8 cellular contexts compared by ENCODE assay signal in the genomic region with DNA sequence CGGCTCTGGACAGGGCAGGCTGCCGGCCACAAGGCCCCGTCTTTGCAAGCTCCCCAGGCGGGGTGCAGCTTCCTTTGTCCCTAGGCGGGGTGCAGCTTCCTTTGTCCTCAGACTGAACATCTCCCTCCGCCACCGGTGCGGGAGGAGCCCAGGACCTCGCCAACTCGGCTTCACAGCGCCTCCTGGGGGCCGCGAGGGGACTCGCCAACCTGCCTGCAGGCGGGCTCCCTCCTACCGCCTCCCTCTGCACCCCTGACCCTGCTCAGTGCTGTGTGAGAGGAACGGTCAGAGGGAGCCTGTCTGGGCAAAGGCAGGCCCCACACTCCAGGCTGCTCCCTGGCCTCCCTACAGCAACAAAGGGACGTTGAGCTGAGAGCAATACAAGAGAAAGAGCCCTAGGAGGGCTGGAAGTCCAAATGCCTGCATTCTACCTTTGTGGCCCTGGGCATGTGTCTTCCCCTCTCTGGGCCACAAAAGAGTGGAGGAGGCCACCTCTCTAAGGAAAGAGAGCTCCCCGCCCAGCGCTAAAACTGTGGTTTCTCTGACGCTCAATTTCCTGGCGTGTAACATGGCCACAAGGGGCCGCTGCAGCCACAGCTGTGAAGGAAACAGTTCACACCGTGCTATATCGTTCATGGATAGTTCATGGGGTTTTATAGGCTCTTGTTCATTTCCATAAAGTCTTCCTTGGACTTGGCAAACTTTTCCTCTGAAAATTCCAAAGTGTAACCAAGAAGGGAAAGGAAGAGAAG. TPM values are rescaled to one million over a fixed set of nuclear protein-coding genes. Genes with fewer than 3 reads are reported as not detected.
A peak's percentile ranks its signal among the peaks of the same experiment; 100 is the strongest.
DNase-seq lines count a peak whose midpoint lies in the region; ATAC-seq, FAIRE-seq and TF ChIP-seq lines count a peak whose summit lies in the region.

No MANE protein-coding gene starts in this region.

- no peak overlapping the region for H3K4me3 Mint-ChIP-seq in activated T-helper 1 cell treated with anti-CD3 and anti-CD28 coated beads, Interleukin-12 subunit alpha, Interleukin-12 subunit beta, Interleukin-2, Interleukin-4 antibody, amounts not matched to agents 30 ng/mL and 10 ng/mL and 1 ng/mL, durations not matched to agents 14 hours and 24 hours and 36 hours
- H3K4me3 Mint-ChIP-seq in naive B cell: peak overlapping the region; percentile 34 to 77 (median 54)

- H2AFZ ChIP-seq in fibroblast of lung (ENCODE audit: low read length): peak overlapping the region; percentile 89

- peaks cover 10% of the 10 kb centered on the region for H3K27me3 Mint-ChIP-seq in activated T-helper 1 cell treated with anti-CD3 and anti-CD28 coated beads, Interleukin-12 subunit alpha, Interleukin-12 subunit beta, Interleukin-2, Interleukin-4 antibody, amounts not matched to agents 30 ng/mL and 10 ng/mL and 1 ng/mL, durations not matched to agents 14 hours and 24 hours and 36 hours (ENCODE audit: insufficient read depth)
- H3K27me3 Mint-ChIP-seq in naive B cell: peaks cover 18 to 58% (median 56%) of the 10 kb centered on the region in 3 donors

- TF ChIP-seq CTCF in GM12872 (IDR thresholded peaks at IDR 0.05; ENCODE audit: insufficient read depth, low read depth, low read length) (peak; percentile 86), fibroblast of lung (conservative IDR thresholded peaks at IDR 0.05 in 1 of 2, IDR thresholded peaks at IDR 0.05 in 1 of 2; ENCODE audit: low read depth in 1 of 2, low read length in 2 of 2) (peak; percentile 79 to 93)

- peaks cover 21% of the 10 kb centered on the region for H3K4me1 Mint-ChIP-seq in activated T-helper 1 cell treated with anti-CD3 and anti-CD28 coated beads, Interleukin-12 subunit alpha, Interleukin-12 subunit beta, Interleukin-2, Interleukin-4 antibody, amounts not matched to agents 30 ng/mL and 10 ng/mL and 1 ng/mL, durations not matched to agents 14 hours and 24 hours and 36 hours (ENCODE audit: low read depth)
- H3K4me1 Mint-ChIP-seq in naive B cell: peaks cover 12 to 20% (median 12%) of the 10 kb centered on the region in 3 donors

- intact Hi-C loops in activated T-helper 1 cell treated with anti-CD3 and anti-CD28 coated beads, Interleukin-12 subunit alpha, Interleukin-12 subunit beta, Interleukin-2, Interleukin-4 antibody, amounts not matched to agents 30 ng/mL and 10 ng/mL and 1 ng/mL, durations not matched to agents 14 hours and 24 hours and 36 hours (cut with micrococcal nuclease): loop anchor here (1.0 to 5.0 kb wide), 9 partner anchors 30 to 747 kb away; no protein-coding TSS in a partner anchor

- H3K4me2 ChIP-seq in fibroblast of lung (ENCODE audit: extremely low read depth, insufficient read depth, low read length): peak overlapping the region; percentile 65

- H4K20me1 ChIP-seq in fibroblast of lung (ENCODE audit: control insufficient read depth, extremely low read depth, insufficient read depth, low read length): no peaks in the 10 kb centered on the region

- H3K9ac ChIP-seq in fibroblast of lung (ENCODE audit: insufficient read depth, low read length): peak overlapping the region; percentile 26

- H3K36me3 ChIP-seq in fibroblast of lung (ENCODE audit: control insufficient read depth, insufficient read depth, low read length): no peaks in the 10 kb centered on the region

- peaks cover 8% of the 10 kb centered on the region for H3K9me3 Mint-ChIP-seq in activated T-helper 1 cell treated with anti-CD3 and anti-CD28 coated beads, Interleukin-12 subunit alpha, Interleukin-12 subunit beta, Interleukin-2, Interleukin-4 antibody, amounts not matched to agents 30 ng/mL and 10 ng/mL and 1 ng/mL, durations not matched to agents 14 hours and 24 hours and 36 hours
- H3K9me3 Mint-ChIP-seq in naive B cell: peaks cover 0 to 11% (median 7%) of the 10 kb centered on the region in 7 donors

- peak overlapping the region; percentile 80 for H3K27ac ChIP-seq in fibroblast of lung (ENCODE audit: insufficient read depth, low read length)

- no peaks in the 10 kb centered on the region for H3K79me2 ChIP-seq in fibroblast of lung (ENCODE audit: control insufficient read depth, insufficient read depth, low read length)

- H3K4me1 ChIP-seq in fibroblast of lung (ENCODE audit: control insufficient read depth, extremely low read depth, insufficient read depth, low read length): peaks cover 19% of the 10 kb centered on the region

- DNase-seq in Jurkat, Clone E6-1 (ENCODE audit: low read depth, low spot score): peak; percentile 57
- DNase-seq in RCC 7860 (ENCODE audit: low spot score): peak; percentile 82
- peak; percentile 74 for DNase-seq in activated T-helper 1 cell treated with anti-CD3 and anti-CD28 coated beads, Interleukin-12 subunit alpha, Interleukin-12 subunit beta, Interleukin-2, Interleukin-4 antibody, amounts not matched to agents 30 ng/mL and 10 ng/mL and 1 ng/mL, durations not matched to agents 14 hours and 24 hours and 36 hours (ENCODE audit: low spot score)
- DNase-seq in fibroblast of lung (ENCODE audit: low read depth in 2 of 2): peak; percentile 88 to 90
- peak; percentile 59 for DNase-seq in naive B cell
- DNase-seq in stimulated activated CD8-positive, alpha-beta memory T cell treated with anti-CD3 and anti-CD28 coated beads, Interleukin-7, amount 100 ng/mL, for 24 hours (ENCODE audit: low read depth): peak; percentile 65

- peak; percentile 78 for FAIRE-seq in RCC 7860 (lab: Jason Lieb, UNC)

- ATAC-seq in naive B cell (ENCODE audit: low read depth in 2 of 2) (peak; percentile 87), GM21381 (IDR thresholded peaks at IDR 0.05; ENCODE audit: unreplicated experiment) (no peak)

- no peaks in the 10 kb centered on the region for H3K9me3 ChIP-seq in fibroblast of lung (ENCODE audit: control insufficient read depth, insufficient read depth, low read depth, low read length)

- H3K36me3 Mint-ChIP-seq in activated T-helper 1 cell treated with anti-CD3 and anti-CD28 coated beads, Interleukin-12 subunit alpha, Interleukin-12 subunit beta, Interleukin-2, Interleukin-4 antibody, amounts not matched to agents 30 ng/mL and 10 ng/mL and 1 ng/mL, durations not matched to agents 14 hours and 24 hours and 36 hours (ENCODE audit: low read depth): peaks cover 1% of the 10 kb centered on the region
- peaks cover 9 to 14% of the 10 kb centered on the region in 2 donors for H3K36me3 Mint-ChIP-seq in naive B cell

- H3K4me3 ChIP-seq in Jurkat, Clone E6-1 (ENCODE audit: low read length): no peak overlapping the region
- H3K4me3 ChIP-seq in fibroblast of lung (replicated peaks in 1 of 4; ENCODE audit: control extremely low read depth in 1 of 4, insufficient read depth in 1 of 4, low read depth in 3 of 4, low read length in 4 of 4): peak overlapping the region in 1 of 4 experiments; percentile 28

- no peaks in the 10 kb centered on the region for H3K27me3 ChIP-seq in fibroblast of lung (ENCODE audit: control insufficient read depth, insufficient read depth, low read length)

- H3K27ac Mint-ChIP-seq in activated T-helper 1 cell treated with anti-CD3 and anti-CD28 coated beads, Interleukin-12 subunit alpha, Interleukin-12 subunit beta, Interleukin-2, Interleukin-4 antibody, amounts not matched to agents 30 ng/mL and 10 ng/mL and 1 ng/mL, durations not matched to agents 14 hours and 24 hours and 36 hours: peak overlapping the region; percentile 31
- peak overlapping the region in 2 of 6 donors; percentile 2 to 32 for H3K27ac Mint-ChIP-seq in naive B cell

RNA-seq across cellular contexts. Expression of a gene that starts 20.9 kb away (rescaled TPM):
- polyA plus RNA-seq in Jurkat, Clone E6-1 (2012; ENCODE audit: insufficient read depth, insufficient read length): not detected
- not detected in 2 replicates for total RNA-seq in activated T-helper 1 cell treated with anti-CD3 and anti-CD28 coated beads, Interleukin-12 subunit alpha, Interleukin-12 subunit beta, Interleukin-2, Interleukin-4 antibody, amounts not matched to agents 30 ng/mL and 10 ng/mL and 1 ng/mL, durations not matched to agents 14 hours and 24 hours and 36 hours
- 11.6 and 22.3 TPM in 2 replicates for total RNA-seq in fibroblast of lung
- 8.1 and 32.6 TPM in 2 replicates for polyA plus RNA-seq in fibroblast of lung
- polyA plus RNA-seq in fibroblast of lung (2012): 9.7 and 37.9 TPM in 2 replicates
- polyA minus RNA-seq in fibroblast of lung (ENCODE audit: low replicate concordance): 11.5 and 39.4 TPM in 2 replicates
- not detected for polyA plus RNA-seq in naive B cell (ENCODE audit: low read depth in 6 of 6)

RNA-seq across cellular contexts. Expression of a gene that starts 22.8 kb away (rescaled TPM):
- not detected for polyA plus RNA-seq in Jurkat, Clone E6-1 (2012; ENCODE audit: insufficient read depth, insufficient read length)
- total RNA-seq in activated T-helper 1 cell treated with anti-CD3 and anti-CD28 coated beads, Interleukin-12 subunit alpha, Interleukin-12 subunit beta, Interleukin-2, Interleukin-4 antibody, amounts not matched to agents 30 ng/mL and 10 ng/mL and 1 ng/mL, durations not matched to agents 14 hours and 24 hours and 36 hours: not detected in 2 replicates
- not detected in 2 replicates for total RNA-seq in fibroblast of lung
- polyA plus RNA-seq in fibroblast of lung (not detected in 2 replicates), naive B cell (ENCODE audit: low read depth in 6 of 6) (not detected)
- polyA plus RNA-seq in fibroblast of lung (2012): not detected in 2 replicates
- polyA minus RNA-seq in fibroblast of lung (ENCODE audit: low replicate concordance): not detected in 2 replicates

RNA-seq across cellular contexts. Expression of a gene that starts 30.3 kb away (rescaled TPM):
- polyA plus RNA-seq in Jurkat, Clone E6-1 (2012; ENCODE audit: insufficient read depth, insufficient read length): not detected
- total RNA-seq in activated T-helper 1 cell treated with anti-CD3 and anti-CD28 coated beads, Interleukin-12 subunit alpha, Interleukin-12 subunit beta, Interleukin-2, Interleukin-4 antibody, amounts not matched to agents 30 ng/mL and 10 ng/mL and 1 ng/mL, durations not matched to agents 14 hours and 24 hours and 36 hours: not detected in 2 replicates
- 0.17 TPM in 1 of 2 replicates, not detected in the other for total RNA-seq in fibroblast of lung
- 0.47 and 1.8 TPM in 2 replicates for polyA plus RNA-seq in fibroblast of lung
- polyA plus RNA-seq in fibroblast of lung (2012): 1.0 TPM in 1 of 2 replicates, not detected in the other
- 7.9 TPM in 1 of 2 replicates, not detected in the other for polyA minus RNA-seq in fibroblast of lung (ENCODE audit: low replicate concordance)
- polyA plus RNA-seq in naive B cell (ENCODE audit: low read depth in 6 of 6): not detected

RNA-seq across cellular contexts. Expression of a gene that starts 37.7 kb away (rescaled TPM):
- polyA plus RNA-seq in Jurkat, Clone E6-1 (2012; ENCODE audit: insufficient read depth, insufficient read length): not detected
- not detected in 2 replicates for total RNA-seq in activated T-helper 1 cell treated with anti-CD3 and anti-CD28 coated beads, Interleukin-12 subunit alpha, Interleukin-12 subunit beta, Interleukin-2, Interleukin-4 antibody, amounts not matched to agents 30 ng/mL and 10 ng/mL and 1 ng/mL, durations not matched to agents 14 hours and 24 hours and 36 hours
- total RNA-seq in fibroblast of lung: not detected in 2 replicates
- polyA plus RNA-seq in fibroblast of lung (0.62 and 0.94 TPM in 2 replicates), naive B cell (ENCODE audit: low read depth in 6 of 6) (not detected)
- 0.14 and 0.15 TPM in 2 replicates for polyA plus RNA-seq in fibroblast of lung (2012)
- 0.33 TPM in 1 of 2 replicates, not detected in the other for polyA minus RNA-seq in fibroblast of lung (ENCODE audit: low replicate concordance)

RNA-seq across cellular contexts. Expression of a gene that starts 43.6 kb away (rescaled TPM):
- polyA plus RNA-seq in Jurkat, Clone E6-1 (2012; ENCODE audit: insufficient read depth, insufficient read length): not detected
- total RNA-seq in activated T-helper 1 cell treated with anti-CD3 and anti-CD28 coated beads, Interleukin-12 subunit alpha, Interleukin-12 subunit beta, Interleukin-2, Interleukin-4 antibody, amounts not matched to agents 30 ng/mL and 10 ng/mL and 1 ng/mL, durations not matched to agents 14 hours and 24 hours and 36 hours: not detected in 2 replicates
- not detected in 2 replicates for total RNA-seq in fibroblast of lung
- polyA plus RNA-seq in fibroblast of lung (0.03 TPM in 1 of 2 replicates, not detected in the other), naive B cell (ENCODE audit: low read depth in 6 of 6) (not detected)
- not detected in 2 replicates for polyA plus RNA-seq in fibroblast of lung (2012)
- not detected in 2 replicates for polyA minus RNA-seq in fibroblast of lung (ENCODE audit: low replicate concordance)

Comparison
In these comparisons a context has a peak if more than half of its experiments do, and no peak if none do; other contexts are left out.
1. RNA of a gene that starts 20.9 kb away (total RNA-seq): 11.6 to 22.3 TPM in fibroblast of lung; not detected in activated T-helper 1 cell treated with anti-CD3 and anti-CD28 coated beads, Interleukin-12 subunit alpha, Interleukin-12 subunit beta, Interleukin-2, Interleukin-4 antibody, amounts not matched to agents 30 ng/mL and 10 ng/mL and 1 ng/mL, durations not matched to agents 14 hours and 24 hours and 36 hours; every median in the first group is over 10 times any median in the second.
2. Peak in every context shown above with its lines, with median percentiles within 50 percentile points of each other: DNase-seq.